In genomic region chr4:74545488-74545887, GRCh38 we compare ENCODE assay signal across 18 cellular contexts.
DNase-seq lines count a peak whose midpoint lies in the region; ATAC-seq and TF ChIP-seq lines count a peak whose summit lies in the region.
"Had no signal": no experiment of that assay in that cellular context is flagged by ENCODE, and none has a peak within 500 bp of the region (broad histone marks: within the 10 kb centered on the region; RNA-seq: fewer than 3 reads in every experiment).

No MANE protein-coding gene starts in this region.

- peaks cover 13% of the 10 kb centered on the region for H3K4me1 Mint-ChIP-seq in GM23338
- H3K4me1 Mint-ChIP-seq in chondrocyte (ENCODE audit: low read depth) = peaks cover 6% of the 10 kb centered on the region
- H3K4me1 Mint-ChIP-seq: brain had no signal

- no peaks in the 10 kb centered on the region for H3K36me3 ChIP-seq in GM23338 (ENCODE audit: insufficient read depth)

- H3K9me3 Mint-ChIP-seq in GM23338 = no peaks in the 10 kb centered on the region
- no peaks in the 10 kb centered on the region for H3K9me3 Mint-ChIP-seq in chondrocyte (ENCODE audit: low read depth)
- H3K9me3 Mint-ChIP-seq: brain; CD14-positive monocyte; effector memory CD8-positive, alpha-beta T cell; natural killer cell treated with Interleukin-12 subunit alpha and Interleukin-12 subunit beta and Interleukin-15 and Interleukin-18, amount 100 ng/mL, for 72 hours had no signal

- H3K36me3 Mint-ChIP-seq in GM23338 (ENCODE audit: low read depth) (no peaks in the 10 kb centered on the region), chondrocyte (ENCODE audit: low read depth) (no peaks in the 10 kb centered on the region)
- H3K36me3 Mint-ChIP-seq: brain; CD14-positive monocyte; natural killer cell treated with Interleukin-12 subunit alpha and Interleukin-12 subunit beta and Interleukin-15 and Interleukin-18, amount 100 ng/mL, for 72 hours had no signal

- H3K4me2 ChIP-seq in GM23338 = no peak overlapping the region

- no peak overlapping the region for H3K4me3 ChIP-seq in GM23338

- DNase-seq in GM23338 (ENCODE audit: low spot score) = no peak
- DNase-seq in SK-N-DZ (ENCODE audit: low spot score) = peak; percentile 41
- DNase-seq in fibroblast of gingiva (ENCODE audit: low read depth) = peak; percentile 32
- DNase-seq in renal cortical epithelial cell (ENCODE audit: low read depth) = peak; percentile 76
- DNase-seq in NCI-H226 = no peak
- DNase-seq in T-helper 9 cell = no peak
- no peak for DNase-seq in activated T-cell treated with anti-CD3 and anti-CD28 coated beads, Interleukin-2, amount 50 U/mL, for 1 hour
- no peak for DNase-seq in chondrocyte (ENCODE audit: low spot score)
- DNase-seq: activated gamma-delta T cell treated with Interleukin-2 at 50 U/mL for 16 hours; effector memory CD8-positive, alpha-beta T cell; GF-D8; GOT3; head of caudate nucleus; NCI-H2107 had no signal

- peaks cover 33% of the 10 kb centered on the region for H3K4me1 ChIP-seq in GM23338 (ENCODE audit: insufficient read depth)

- H3F3A ChIP-seq in GM23338 (replicated peaks; ENCODE audit: low read depth) = no peaks in the 10 kb centered on the region

- no peaks in the 10 kb centered on the region for H3K27me3 ChIP-seq in GM23338 (ENCODE audit: insufficient read depth)

- H3K79me2 ChIP-seq in GM23338 (replicated peaks; ENCODE audit: insufficient read depth) = no peaks in the 10 kb centered on the region

- peak overlapping the region; percentile 60; the same call in 1 of the 2 replicates for H3K27ac ChIP-seq in GM23338 (ENCODE audit: low read depth)
- H3K27ac ChIP-seq: HL-60 had no signal

- no peaks in the 10 kb centered on the region for H4K20me1 ChIP-seq in GM23338 (replicated peaks; ENCODE audit: insufficient read depth)

- ATAC-seq in GM23338 = no peak
- ATAC-seq: effector memory CD8-positive, alpha-beta T cell; natural killer cell treated with Interleukin-12 subunit alpha and Interleukin-12 subunit beta and Interleukin-15 and Interleukin-18, amount 100 ng/mL, for 72 hours had no signal

- no peaks in the 10 kb centered on the region for H3K27me3 Mint-ChIP-seq in GM23338 (ENCODE audit: insufficient read depth, low read depth, poor library complexity)
- H3K27me3 Mint-ChIP-seq in chondrocyte (ENCODE audit: low read depth) = peaks cover 8% of the 10 kb centered on the region

- H3K27ac Mint-ChIP-seq in GM23338 (no peak overlapping the region), chondrocyte (ENCODE audit: unreplicated experiment) (no peak overlapping the region)
- H3K27ac Mint-ChIP-seq: brain; effector memory CD8-positive, alpha-beta T cell; natural killer cell treated with Interleukin-12 subunit alpha and Interleukin-12 subunit beta and Interleukin-15 and Interleukin-18, amount 100 ng/mL, for 72 hours had no signal

- TF ChIP-seq CTCF in GM23338 (conservative IDR thresholded peaks at IDR 0.05; ENCODE audit: low read depth in 2 of 2) (no peak), chondrocyte (IDR thresholded peaks at IDR 0.05) (no peak)

- H3K4me3 Mint-ChIP-seq in GM23338 (no peak overlapping the region), chondrocyte (ENCODE audit: unreplicated experiment) (no peak overlapping the region)
- H3K4me3 Mint-ChIP-seq: brain; CD14-positive monocyte; effector memory CD8-positive, alpha-beta T cell; natural killer cell treated with Interleukin-12 subunit alpha and Interleukin-12 subunit beta and Interleukin-15 and Interleukin-18, amount 100 ng/mL, for 72 hours had no signal

- H3K9me2 ChIP-seq in GM23338 (ENCODE audit: insufficient read depth) = no peaks in the 10 kb centered on the region

- 0 out of 2 replicates have a peak overlapping the region, but pooled peaks have one; percentile 25 for H2AFZ ChIP-seq in GM23338

TF ChIP-seq in GM23338, 12 proteins besides CTCF, POLR2A, EP300 and RAD21 (continues in another document):
- no peak for TF ChIP-seq ETS1 (IDR thresholded peaks at IDR 0.05)
- TF ChIP-seq ZNF462 (CRISPR knock-in tag; IDR thresholded peaks at IDR 0.05) = no peak
- no peak for TF ChIP-seq ZNF331 (CRISPR knock-in tag; IDR thresholded peaks at IDR 0.05; ENCODE audit: low read depth)
- TF ChIP-seq EZH2 (IDR thresholded peaks at IDR 0.05; ENCODE audit: low read depth, unreplicated experiment) = no peak

Comparison
In these comparisons a context has a peak if more than half of its experiments do, and no peak if none do; other contexts are left out.
1. DNase-seq: peak in SK-N-DZ (single experiment), fibroblast of gingiva (single experiment) and renal cortical epithelial cell (single experiment); none in GM23338 (single experiment), NCI-H226 (single experiment), T-helper 9 cell (single experiment), activated T-cell treated with anti-CD3 and anti-CD28 coated beads, Interleukin-2, amount 50 U/mL, for 1 hour (single experiment) and chondrocyte (single experiment).